12 cellular contexts compared by ENCODE assay signal in the genomic region with DNA sequence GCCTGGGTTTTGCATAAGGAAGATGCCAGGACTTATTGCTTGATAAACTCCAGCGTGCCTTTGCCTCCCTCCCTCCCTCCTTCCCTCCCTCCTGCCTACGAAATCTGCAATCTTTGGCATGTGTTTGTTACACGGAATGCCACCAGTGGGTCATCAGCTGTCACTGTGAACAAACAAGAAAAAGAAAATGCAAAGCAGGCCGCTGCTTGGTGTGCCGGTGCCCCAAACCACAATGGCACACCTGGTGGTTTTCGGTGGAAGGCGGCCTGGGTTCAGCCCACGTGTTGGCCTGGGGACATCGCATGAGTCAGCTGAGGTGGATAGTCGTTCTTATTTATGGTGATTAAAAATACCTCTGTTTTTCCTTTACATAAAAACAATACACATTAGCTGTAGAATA. TPM values are rescaled to one million over a fixed set of nuclear protein-coding genes. Genes with fewer than 3 reads are reported as not detected.
DNase-seq lines count a peak whose midpoint lies in the region; ATAC-seq, FAIRE-seq and TF ChIP-seq lines count a peak whose summit lies in the region.
"Had no signal": no experiment of that assay in that cellular context is flagged by ENCODE, and none has a peak within 500 bp of the region (broad histone marks: within the 10 kb centered on the region; RNA-seq: fewer than 3 reads in every experiment).

No MANE protein-coding gene starts in this region.

- no peaks in the 10 kb centered on the region for H3K27me3 ChIP-seq in small intestine (ENCODE audit: control insufficient read depth in 2 of 2, insufficient read depth in 2 of 2, low read length in 2 of 2)
- no peaks in the 10 kb centered on the region for H3K27me3 ChIP-seq in MG63

- H3K9me3 ChIP-seq in small intestine (ENCODE audit: control insufficient read depth, low read depth) (no peaks in the 10 kb centered on the region), MG63 (no peaks in the 10 kb centered on the region)
- H3K9me3 ChIP-seq: lower lobe of right lung, thoracic aorta had no signal

- H3K4me3 ChIP-seq in small intestine (ENCODE audit: low read depth in 1 of 2, low read length in 2 of 2) (no peak overlapping the region), MG63 (no peak overlapping the region)
- H3K4me3 ChIP-seq: lower lobe of right lung, thoracic aorta had no signal

- H3K9me3 Mint-ChIP-seq in activated CD4-positive, alpha-beta T cell treated with anti-CD3 and anti-CD28 coated beads for 36 hours (ENCODE audit: low read depth): no peaks in the 10 kb centered on the region
- no peaks in the 10 kb centered on the region for H3K9me3 Mint-ChIP-seq in activated CD4-positive, alpha-beta T cell treated with anti-CD3 and anti-CD28 coated beads, Interleukin-2, amount 10 ng/mL, durations not matched to agents 7 days and 5 days

- 48 to 58% (median 58%) methylated on average over 10 of the region's 10 CpGs for WGBS in small intestine, 3 donors

- intact Hi-C loops in activated CD4-positive, alpha-beta T cell treated with anti-CD3 and anti-CD28 coated beads for 36 hours (cut with DNase I, micrococcal nuclease): loop anchor here (5.0 kb wide), 2 partner anchors 74 to 119 kb away; no protein-coding TSS in a partner anchor

- H3K36me3 ChIP-seq in small intestine (ENCODE audit: control insufficient read depth in 2 of 2, insufficient read depth in 2 of 2, low read length in 2 of 2) (no peaks in the 10 kb centered on the region), MG63 (no peaks in the 10 kb centered on the region)
- H3K36me3 ChIP-seq: lower lobe of right lung, thoracic aorta had no signal

- H3K4me3 Mint-ChIP-seq in activated CD4-positive, alpha-beta T cell treated with anti-CD3 and anti-CD28 coated beads for 36 hours: no peak overlapping the region
- H3K4me3 Mint-ChIP-seq in activated CD4-positive, alpha-beta T cell treated with anti-CD3 and anti-CD28 coated beads, Interleukin-2, amount 10 ng/mL, durations not matched to agents 7 days and 5 days: no peak overlapping the region

- no peaks in the 10 kb centered on the region for H3K27me3 Mint-ChIP-seq in activated CD4-positive, alpha-beta T cell treated with anti-CD3 and anti-CD28 coated beads for 36 hours
- peaks cover 3% of the 10 kb centered on the region for H3K27me3 Mint-ChIP-seq in activated CD4-positive, alpha-beta T cell treated with anti-CD3 and anti-CD28 coated beads, Interleukin-2, amount 10 ng/mL, durations not matched to agents 7 days and 5 days

- POLR2A ChIA-PET in activated CD4-positive, alpha-beta T cell treated with anti-CD3 and anti-CD28 coated beads for 36 hours (lab: Charles Lee): no interaction called here
- POLR2A ChIA-PET in activated CD4-positive, alpha-beta T cell treated with anti-CD3 and anti-CD28 coated beads, Interleukin-2, amount 10 ng/mL, durations not matched to agents 7 days and 5 days (lab: Charles Lee): no interaction called here

- H3K27ac ChIP-seq in VCaP (peak overlapping the region; percentile 63; the same call in 1 of the 2 replicates), small intestine (ENCODE audit: low read depth in 1 of 2, low read length in 1 of 2) (peak overlapping the region; percentile 16 to 64)
- H3K27ac ChIP-seq: lower lobe of right lung, thoracic aorta had no signal

- no peaks in the 10 kb centered on the region for H3K4me1 ChIP-seq in small intestine (ENCODE audit: control insufficient read depth in 2 of 2, insufficient read depth in 1 of 2, low read depth in 1 of 2, low read length in 1 of 2)

- no peak for FAIRE-seq in small intestine (lab: Jason Lieb, UNC)
- FAIRE-seq: A204.1 had no signal

- peaks cover 27% of the 10 kb centered on the region for H3K4me1 Mint-ChIP-seq in activated CD4-positive, alpha-beta T cell treated with anti-CD3 and anti-CD28 coated beads for 36 hours
- H3K4me1 Mint-ChIP-seq in activated CD4-positive, alpha-beta T cell treated with anti-CD3 and anti-CD28 coated beads, Interleukin-2, amount 10 ng/mL, durations not matched to agents 7 days and 5 days: peaks cover 10% of the 10 kb centered on the region

- no peak for ATAC-seq in activated CD4-positive, alpha-beta T cell treated with anti-CD3 and anti-CD28 coated beads for 36 hours
- peak; percentile 59 for ATAC-seq in HG02885 (IDR thresholded peaks at IDR 0.05; ENCODE audit: poor library complexity, unreplicated experiment)
- ATAC-seq: lower lobe of right lung had no signal

- CTCF ChIA-PET in activated CD4-positive, alpha-beta T cell treated with anti-CD3 and anti-CD28 coated beads for 36 hours (lab: Charles Lee): interaction anchor here (1.1 to 3.0 kb wide), 5 partner anchors 15 to 190 kb away, joined by 3 to 42 read pairs (median 5); no protein-coding TSS in a partner anchor
- CTCF ChIA-PET in activated CD4-positive, alpha-beta T cell treated with anti-CD3 and anti-CD28 coated beads, Interleukin-2, amount 10 ng/mL, durations not matched to agents 7 days and 5 days (lab: Charles Lee): interaction anchor here (0.6 to 1.6 kb wide), 4 partner anchors 48 to 187 kb away, joined by 3 to 6 read pairs (median 4); no protein-coding TSS in a partner anchor

- DNase-seq in activated CD4-positive, alpha-beta T cell treated with anti-CD3 and anti-CD28 coated beads for 36 hours: peak; percentile 50
- DNase-seq in activated CD4-positive, alpha-beta T cell treated with anti-CD3 and anti-CD28 coated beads, Interleukin-2, amount 10 ng/mL, durations not matched to agents 7 days and 5 days: no peak
- DNase-seq in small intestine (peak; percentile 48), NCI-H128 (lab: John Stamatoyannopoulos, UW; ENCODE audit: unreplicated experiment) (no peak), CD1c-positive myeloid dendritic cell (ENCODE audit: extremely low spot score) (no peak), MG63 (no peak)
- DNase-seq: lower lobe of right lung, NCI-H2081 treated with DMSO at 0.1 percent for 48 hours had no signal

- no peak for TF ChIP-seq CTCF in VCaP (conservative IDR thresholded peaks at IDR 0.05)

- no peaks in the 10 kb centered on the region for H3K36me3 Mint-ChIP-seq in activated CD4-positive, alpha-beta T cell treated with anti-CD3 and anti-CD28 coated beads for 36 hours (ENCODE audit: low read depth)
- H3K36me3 Mint-ChIP-seq in activated CD4-positive, alpha-beta T cell treated with anti-CD3 and anti-CD28 coated beads, Interleukin-2, amount 10 ng/mL, durations not matched to agents 7 days and 5 days (ENCODE audit: low read depth): no peaks in the 10 kb centered on the region

- H3K27ac Mint-ChIP-seq in activated CD4-positive, alpha-beta T cell treated with anti-CD3 and anti-CD28 coated beads for 36 hours: no peak overlapping the region
- H3K27ac Mint-ChIP-seq in activated CD4-positive, alpha-beta T cell treated with anti-CD3 and anti-CD28 coated beads, Interleukin-2, amount 10 ng/mL, durations not matched to agents 7 days and 5 days: no peak overlapping the region

RNA-seq across cellular contexts. Expression of a gene that starts 16.3 kb away (rescaled TPM):
- total RNA-seq in activated CD4-positive, alpha-beta T cell treated with anti-CD3 and anti-CD28 coated beads for 36 hours: 1 to 10 TPM; 6.6 to 7.4 TPM
- 1 to 10 TPM; 3.2 to 3.4 TPM for total RNA-seq in activated CD4-positive, alpha-beta T cell treated with anti-CD3 and anti-CD28 coated beads, Interleukin-2, amount 10 ng/mL, durations not matched to agents 7 days and 5 days
- 1 to 10 TPM; 4.8 to 8.1 (median 5.7) TPM for polyA plus RNA-seq in small intestine
- 0.25 and 0.36 TPM in 2 replicates for total RNA-seq in MG63 (2014; rRNA removed; shearing (Covaris generic); ENCODE audit: low replicate concordance)

Comparison
In these comparisons a context has a peak if more than half of its experiments do, and no peak if none do; other contexts are left out.
1. DNase-seq: peak in activated CD4-positive, alpha-beta T cell treated with anti-CD3 and anti-CD28 coated beads for 36 hours (single experiment) and small intestine (single experiment); none in activated CD4-positive, alpha-beta T cell treated with anti-CD3 and anti-CD28 coated beads, Interleukin-2, amount 10 ng/mL, durations not matched to agents 7 days and 5 days (single experiment), NCI-H128 (single experiment), CD1c-positive myeloid dendritic cell (single experiment) and MG63 (single experiment).